Comparison of ENCODE assay signal across 1 cellular context in genomic region chr9:35646583-35647265, GRCh38.
TF ChIP-seq lines count a peak whose summit lies in the region.

No MANE protein-coding gene starts in this region.

TF ChIP-seq in HepG2, 621 proteins besides CTCF, POLR2A, EP300 and RAD21 (continued from another document and continues in another):
- TF ChIP-seq ZNF318 (CRISPR knock-in tag; IDR thresholded peaks at IDR 0.05) (no peak), NR2F2 (IDR thresholded peaks at IDR 0.05; ENCODE audit: borderline replicate concordance, low read depth) (no peak), ZNF766 (CRISPR knock-in tag; IDR thresholded peaks at IDR 0.05; ENCODE audit: borderline replicate concordance) (no peak), RFXAP (CRISPR knock-in tag; IDR thresholded peaks at IDR 0.05; ENCODE audit: borderline replicate concordance) (peak; percentile 86; the same call in 1 of the 2 replicates), MBD4 (IDR thresholded peaks at IDR 0.05; ENCODE audit: borderline replicate concordance, low read length) (no peak), ETV6 (CRISPR knock-in tag; conservative IDR thresholded peaks at IDR 0.05) (no peak), GABPA (IDR thresholded peaks at IDR 0.05; ENCODE audit: low read depth, low read length) (peak; percentile 52), GABPA (CRISPR knock-in tag; IDR thresholded peaks at IDR 0.05; ENCODE audit: low read depth) (peak; percentile 61), ZNF350 (CRISPR knock-in tag; IDR thresholded peaks at IDR 0.05; ENCODE audit: borderline replicate concordance, low read depth) (peak; percentile 56; the same call in 1 of the 2 replicates), RARG (CRISPR knock-in tag; IDR thresholded peaks at IDR 0.05; ENCODE audit: low read depth) (no peak), ZNF296 (CRISPR knock-in tag; conservative IDR thresholded peaks at IDR 0.05) (no peak), BORCS8-MEF2B (CRISPR knock-in tag; IDR thresholded peaks at IDR 0.05) (no peak; the same call in 1 of the 2 replicates), HNRNPLL (IDR thresholded peaks at IDR 0.05; ENCODE audit: low read depth, low read length, poor library complexity, severe bottlenecking) (peak; percentile 58), E2F5 (CRISPR knock-in tag; conservative IDR thresholded peaks at IDR 0.05) (0 out of 2 replicates have a peak, but pooled peaks have one; percentile 22), HNRNPK (IDR thresholded peaks at IDR 0.05; ENCODE audit: low read depth, low read length, poor library complexity, severe bottlenecking) (peak; percentile 69), TBL1XR1 (IDR thresholded peaks at IDR 0.05; ENCODE audit: borderline replicate concordance, low read length, partially characterized antibody) (no peak), SNAPC5 (CRISPR knock-in tag; IDR thresholded peaks at IDR 0.05; ENCODE audit: borderline replicate concordance) (no peak), ZNF34 (CRISPR knock-in tag; IDR thresholded peaks at IDR 0.05; ENCODE audit: borderline replicate concordance) (0 out of 2 replicates have a peak, but pooled peaks have one; percentile 58), ZFYVE20 (CRISPR knock-in tag; IDR thresholded peaks at IDR 0.05; ENCODE audit: borderline replicate concordance, low read depth) (no peak), MYPOP (CRISPR knock-in tag; IDR thresholded peaks at IDR 0.05) (peak; percentile 72; the same call in 1 of the 2 replicates), CREB1 (IDR thresholded peaks at IDR 0.05) (0 out of 2 replicates have a peak, but pooled peaks have one; percentile 52), CREB1 (CRISPR knock-in tag; IDR thresholded peaks at IDR 0.05) (peak; percentile 56; the same call in 1 of the 2 replicates), NFKB2 (CRISPR knock-in tag; IDR thresholded peaks at IDR 0.05; ENCODE audit: borderline replicate concordance) (peak; percentile 28; the same call in 1 of the 2 replicates), MEIS2 (CRISPR knock-in tag; IDR thresholded peaks at IDR 0.05) (peak; percentile 47; the same call in 1 of the 2 replicates), ZNF674 (CRISPR knock-in tag; IDR thresholded peaks at IDR 0.05; ENCODE audit: low read depth) (no peak), RBAK (CRISPR knock-in tag; IDR thresholded peaks at IDR 0.05) (no peak), NCOA5 (CRISPR knock-in tag; IDR thresholded peaks at IDR 0.05) (no peak), ZNF557 (CRISPR knock-in tag; IDR thresholded peaks at IDR 0.05) (no peak), SALL1 (CRISPR knock-in tag; IDR thresholded peaks at IDR 0.05) (peak; percentile 65), SNAPC4 (CRISPR knock-in tag; IDR thresholded peaks at IDR 0.05) (peak; percentile 53; the same call in 1 of the 2 replicates), TOPORS (CRISPR knock-in tag; IDR thresholded peaks at IDR 0.05) (no peak), ZGPAT (CRISPR knock-in tag; IDR thresholded peaks at IDR 0.05) (peak; percentile 85), TOE1 (CRISPR knock-in tag; IDR thresholded peaks at IDR 0.05) (no peak), CENPBD1 (CRISPR knock-in tag; IDR thresholded peaks at IDR 0.05; ENCODE audit: borderline replicate concordance, low read depth) (peak; percentile 80; the same call in 1 of the 2 replicates), DRAP1 (CRISPR knock-in tag; IDR thresholded peaks at IDR 0.05) (0 out of 2 replicates have a peak, but pooled peaks have one; percentile 49), IRF9 (CRISPR knock-in tag; IDR thresholded peaks at IDR 0.05; ENCODE audit: borderline replicate concordance) (peak; percentile 36; the same call in 1 of the 2 replicates), RNF219 (CRISPR knock-in tag; IDR thresholded peaks at IDR 0.05) (no peak), MED13 (CRISPR knock-in tag; IDR thresholded peaks at IDR 0.05) (0 out of 2 replicates have a peak, but pooled peaks have one; percentile 29), FOXC1 (CRISPR knock-in tag; IDR thresholded peaks at IDR 0.05; ENCODE audit: borderline replicate concordance) (no peak; the same call in 1 of the 2 replicates)
